ENCODE assay signal across 14 cellular contexts in the genomic region with DNA sequence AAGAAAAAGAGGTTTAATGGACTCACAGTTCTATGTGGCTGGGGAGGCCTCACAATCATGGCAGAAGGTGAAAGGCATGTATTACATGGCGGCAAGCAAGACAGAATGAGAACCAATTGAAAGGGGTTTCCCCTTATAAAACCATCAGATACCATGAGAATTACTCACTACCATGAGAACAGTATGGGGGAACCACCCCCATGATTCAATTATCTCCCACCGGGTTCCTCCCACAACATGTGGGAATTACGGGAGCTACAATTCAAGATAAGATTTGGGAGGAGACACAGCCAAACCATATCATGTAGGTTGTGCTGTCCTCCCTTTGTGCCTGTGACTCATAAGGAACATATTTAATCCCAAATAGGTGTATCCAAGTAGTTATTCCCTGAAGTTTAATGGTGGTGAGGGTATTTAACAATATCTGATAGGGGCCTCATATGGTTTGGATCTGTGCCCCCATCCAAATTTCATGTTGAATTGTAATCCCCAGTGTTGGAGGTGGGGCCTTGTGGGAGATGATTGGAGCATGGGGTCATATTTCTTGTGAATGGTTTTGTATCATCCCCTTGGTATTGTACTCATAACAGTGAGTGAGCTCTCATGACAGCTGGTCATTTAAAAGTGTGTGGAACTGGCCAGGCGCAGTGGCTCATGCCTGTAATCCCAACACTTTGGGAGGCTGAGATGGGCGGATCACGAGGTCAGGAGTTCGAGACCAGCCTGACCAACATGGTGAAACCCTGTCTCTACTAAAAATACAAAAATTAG. TPM values are rescaled to one million over a fixed set of nuclear protein-coding genes. Genes with fewer than 3 reads are reported as not detected.
"Had no signal": no experiment of that assay in that cellular context is flagged by ENCODE, and none has a peak within 500 bp of the region (broad histone marks: within the 10 kb centered on the region; RNA-seq: fewer than 3 reads in every experiment).

No MANE protein-coding gene starts in this region.

RNA-seq across cellular contexts. Expression of a gene that starts 55.3 kb away (rescaled TPM):
- total RNA-seq: activated CD4-positive, alpha-beta memory T cell treated with anti-CD3 and anti-CD28 coated beads, Interleukin-2, amount 10 ng/mL, durations not matched to agents 7 days and 5 days; activated CD4-positive, alpha-beta T cell treated with anti-CD3 and anti-CD28 coated beads, Interleukin-2, amount 10 ng/mL, durations not matched to agents 24 days and 14 days; dermis blood vessel endothelial cell; heart left ventricle; kidney epithelial cell; lower leg skin; natural killer cell; occipital lobe; pulmonary artery endothelial cell; spleen; suprapubic skin; upper lobe of right lung had no signal
- polyA plus RNA-seq: immature natural killer cell, right cardiac atrium had no signal
